Comparison of ENCODE assay signal across 1 cellular context in the genomic region with DNA sequence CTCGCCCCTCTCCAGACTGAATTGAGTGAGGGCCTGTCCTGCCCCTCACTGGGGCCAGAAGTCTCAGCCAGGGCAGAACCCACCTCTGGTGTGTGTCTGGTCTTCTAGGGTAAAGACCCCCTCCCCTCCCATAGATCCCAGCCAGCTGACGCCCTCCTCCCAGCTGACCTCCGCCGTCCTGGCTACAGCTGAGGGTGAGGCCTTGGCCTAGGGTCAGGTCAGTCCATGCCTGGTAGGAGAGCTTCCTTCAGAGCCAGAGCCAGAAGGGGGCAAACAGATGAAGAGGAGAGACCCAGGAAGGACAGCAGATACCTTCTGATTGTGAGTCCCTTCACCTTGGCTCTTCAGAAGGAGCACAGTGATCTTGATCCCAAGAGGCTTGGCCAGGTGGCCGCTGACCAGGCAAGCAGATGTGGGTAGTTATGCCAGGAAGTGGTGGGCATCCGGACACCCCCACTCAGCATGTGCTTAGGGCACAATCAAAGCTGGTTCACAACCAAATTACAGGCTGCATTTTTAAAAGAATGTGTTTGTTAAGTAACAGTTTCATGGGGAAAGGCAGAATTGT.
TF ChIP-seq lines count a peak whose summit lies in the region.

No MANE protein-coding gene starts in this region.

TF ChIP-seq in H1, 55 proteins besides CTCF, POLR2A, EP300 and RAD21:
- TF ChIP-seq, protein P1, sequence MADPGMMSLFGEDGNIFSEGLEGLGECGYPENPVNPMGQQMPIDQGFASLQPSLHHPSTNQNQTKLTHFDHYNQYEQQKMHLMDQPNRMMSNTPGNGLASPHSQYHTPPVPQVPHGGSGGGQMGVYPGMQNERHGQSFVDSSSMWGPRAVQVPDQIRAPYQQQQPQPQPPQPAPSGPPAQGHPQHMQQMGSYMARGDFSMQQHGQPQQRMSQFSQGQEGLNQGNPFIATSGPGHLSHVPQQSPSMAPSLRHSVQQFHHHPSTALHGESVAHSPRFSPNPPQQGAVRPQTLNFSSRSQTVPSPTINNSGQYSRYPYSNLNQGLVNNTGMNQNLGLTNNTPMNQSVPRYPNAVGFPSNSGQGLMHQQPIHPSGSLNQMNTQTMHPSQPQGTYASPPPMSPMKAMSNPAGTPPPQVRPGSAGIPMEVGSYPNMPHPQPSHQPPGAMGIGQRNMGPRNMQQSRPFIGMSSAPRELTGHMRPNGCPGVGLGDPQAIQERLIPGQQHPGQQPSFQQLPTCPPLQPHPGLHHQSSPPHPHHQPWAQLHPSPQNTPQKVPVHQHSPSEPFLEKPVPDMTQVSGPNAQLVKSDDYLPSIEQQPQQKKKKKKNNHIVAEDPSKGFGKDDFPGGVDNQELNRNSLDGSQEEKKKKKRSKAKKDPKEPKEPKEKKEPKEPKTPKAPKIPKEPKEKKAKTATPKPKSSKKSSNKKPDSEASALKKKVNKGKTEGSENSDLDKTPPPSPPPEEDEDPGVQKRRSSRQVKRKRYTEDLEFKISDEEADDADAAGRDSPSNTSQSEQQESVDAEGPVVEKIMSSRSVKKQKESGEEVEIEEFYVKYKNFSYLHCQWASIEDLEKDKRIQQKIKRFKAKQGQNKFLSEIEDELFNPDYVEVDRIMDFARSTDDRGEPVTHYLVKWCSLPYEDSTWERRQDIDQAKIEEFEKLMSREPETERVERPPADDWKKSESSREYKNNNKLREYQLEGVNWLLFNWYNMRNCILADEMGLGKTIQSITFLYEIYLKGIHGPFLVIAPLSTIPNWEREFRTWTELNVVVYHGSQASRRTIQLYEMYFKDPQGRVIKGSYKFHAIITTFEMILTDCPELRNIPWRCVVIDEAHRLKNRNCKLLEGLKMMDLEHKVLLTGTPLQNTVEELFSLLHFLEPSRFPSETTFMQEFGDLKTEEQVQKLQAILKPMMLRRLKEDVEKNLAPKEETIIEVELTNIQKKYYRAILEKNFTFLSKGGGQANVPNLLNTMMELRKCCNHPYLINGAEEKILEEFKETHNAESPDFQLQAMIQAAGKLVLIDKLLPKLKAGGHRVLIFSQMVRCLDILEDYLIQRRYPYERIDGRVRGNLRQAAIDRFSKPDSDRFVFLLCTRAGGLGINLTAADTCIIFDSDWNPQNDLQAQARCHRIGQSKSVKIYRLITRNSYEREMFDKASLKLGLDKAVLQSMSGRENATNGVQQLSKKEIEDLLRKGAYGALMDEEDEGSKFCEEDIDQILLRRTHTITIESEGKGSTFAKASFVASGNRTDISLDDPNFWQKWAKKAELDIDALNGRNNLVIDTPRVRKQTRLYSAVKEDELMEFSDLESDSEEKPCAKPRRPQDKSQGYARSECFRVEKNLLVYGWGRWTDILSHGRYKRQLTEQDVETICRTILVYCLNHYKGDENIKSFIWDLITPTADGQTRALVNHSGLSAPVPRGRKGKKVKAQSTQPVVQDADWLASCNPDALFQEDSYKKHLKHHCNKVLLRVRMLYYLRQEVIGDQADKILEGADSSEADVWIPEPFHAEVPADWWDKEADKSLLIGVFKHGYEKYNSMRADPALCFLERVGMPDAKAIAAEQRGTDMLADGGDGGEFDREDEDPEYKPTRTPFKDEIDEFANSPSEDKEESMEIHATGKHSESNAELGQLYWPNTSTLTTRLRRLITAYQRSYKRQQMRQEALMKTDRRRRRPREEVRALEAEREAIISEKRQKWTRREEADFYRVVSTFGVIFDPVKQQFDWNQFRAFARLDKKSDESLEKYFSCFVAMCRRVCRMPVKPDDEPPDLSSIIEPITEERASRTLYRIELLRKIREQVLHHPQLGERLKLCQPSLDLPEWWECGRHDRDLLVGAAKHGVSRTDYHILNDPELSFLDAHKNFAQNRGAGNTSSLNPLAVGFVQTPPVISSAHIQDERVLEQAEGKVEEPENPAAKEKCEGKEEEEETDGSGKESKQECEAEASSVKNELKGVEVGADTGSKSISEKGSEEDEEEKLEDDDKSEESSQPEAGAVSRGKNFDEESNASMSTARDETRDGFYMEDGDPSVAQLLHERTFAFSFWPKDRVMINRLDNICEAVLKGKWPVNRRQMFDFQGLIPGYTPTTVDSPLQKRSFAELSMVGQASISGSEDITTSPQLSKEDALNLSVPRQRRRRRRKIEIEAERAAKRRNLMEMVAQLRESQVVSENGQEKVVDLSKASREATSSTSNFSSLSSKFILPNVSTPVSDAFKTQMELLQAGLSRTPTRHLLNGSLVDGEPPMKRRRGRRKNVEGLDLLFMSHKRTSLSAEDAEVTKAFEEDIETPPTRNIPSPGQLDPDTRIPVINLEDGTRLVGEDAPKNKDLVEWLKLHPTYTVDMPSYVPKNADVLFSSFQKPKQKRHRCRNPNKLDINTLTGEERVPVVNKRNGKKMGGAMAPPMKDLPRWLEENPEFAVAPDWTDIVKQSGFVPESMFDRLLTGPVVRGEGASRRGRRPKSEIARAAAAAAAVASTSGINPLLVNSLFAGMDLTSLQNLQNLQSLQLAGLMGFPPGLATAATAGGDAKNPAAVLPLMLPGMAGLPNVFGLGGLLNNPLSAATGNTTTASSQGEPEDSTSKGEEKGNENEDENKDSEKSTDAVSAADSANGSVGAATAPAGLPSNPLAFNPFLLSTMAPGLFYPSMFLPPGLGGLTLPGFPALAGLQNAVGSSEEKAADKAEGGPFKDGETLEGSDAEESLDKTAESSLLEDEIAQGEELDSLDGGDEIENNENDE (IDR thresholded peaks at IDR 0.05; ENCODE audit: insufficient replicate concordance, low read length), result no peak
- TF ChIP-seq BCL11A (IDR thresholded peaks at IDR 0.05; ENCODE audit: low read depth in 2 of 2, low read length in 2 of 2), result no peak
- no peak for TF ChIP-seq CEBPB (IDR thresholded peaks at IDR 0.05; ENCODE audit: low read depth, low read length)
- no peak for TF ChIP-seq SRF (IDR thresholded peaks at IDR 0.05; ENCODE audit: low read depth, low read length)
- TF ChIP-seq PHF8 (conservative IDR thresholded peaks at IDR 0.05; ENCODE audit: low read depth, low read length), result no peak
- TF ChIP-seq CHD1 (IDR thresholded peaks at IDR 0.05; ENCODE audit: low read depth, low read length), result no peak
- TF ChIP-seq ZNF274 (IDR thresholded peaks at IDR 0.05; ENCODE audit: borderline replicate concordance, extremely low read depth, low read length), result no peak
- TF ChIP-seq KDM4A (IDR thresholded peaks at IDR 0.05; ENCODE audit: low read depth, low read length, severe bottlenecking), result no peak
- TF ChIP-seq SIRT6 (IDR thresholded peaks at IDR 0.05; ENCODE audit: low read length), result no peak
- TF ChIP-seq CHD2 (IDR thresholded peaks at IDR 0.05; ENCODE audit: low read length), result no peak
- TF ChIP-seq, protein P2, sequence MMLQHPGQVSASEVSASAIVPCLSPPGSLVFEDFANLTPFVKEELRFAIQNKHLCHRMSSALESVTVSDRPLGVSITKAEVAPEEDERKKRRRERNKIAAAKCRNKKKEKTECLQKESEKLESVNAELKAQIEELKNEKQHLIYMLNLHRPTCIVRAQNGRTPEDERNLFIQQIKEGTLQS (IDR thresholded peaks at IDR 0.05; ENCODE audit: insufficient read depth, low read depth, low read length), result no peak
- TF ChIP-seq EGR1 (IDR thresholded peaks at IDR 0.05; ENCODE audit: borderline replicate concordance, low read depth, low read length), result no peak
- TF ChIP-seq CBX8 (IDR thresholded peaks at IDR 0.05; ENCODE audit: borderline replicate concordance, low read depth, low read length), result no peak
- TF ChIP-seq CTBP2 (IDR thresholded peaks at IDR 0.05; ENCODE audit: borderline replicate concordance, insufficient read depth, insufficient read length, low read length), result no peak
- TF ChIP-seq, protein P3, sequence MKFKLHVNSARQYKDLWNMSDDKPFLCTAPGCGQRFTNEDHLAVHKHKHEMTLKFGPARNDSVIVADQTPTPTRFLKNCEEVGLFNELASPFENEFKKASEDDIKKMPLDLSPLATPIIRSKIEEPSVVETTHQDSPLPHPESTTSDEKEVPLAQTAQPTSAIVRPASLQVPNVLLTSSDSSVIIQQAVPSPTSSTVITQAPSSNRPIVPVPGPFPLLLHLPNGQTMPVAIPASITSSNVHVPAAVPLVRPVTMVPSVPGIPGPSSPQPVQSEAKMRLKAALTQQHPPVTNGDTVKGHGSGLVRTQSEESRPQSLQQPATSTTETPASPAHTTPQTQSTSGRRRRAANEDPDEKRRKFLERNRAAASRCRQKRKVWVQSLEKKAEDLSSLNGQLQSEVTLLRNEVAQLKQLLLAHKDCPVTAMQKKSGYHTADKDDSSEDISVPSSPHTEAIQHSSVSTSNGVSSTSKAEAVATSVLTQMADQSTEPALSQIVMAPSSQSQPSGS (IDR thresholded peaks at IDR 0.05; ENCODE audit: low read length), result no peak
- no peak for TF ChIP-seq NANOG (IDR thresholded peaks at IDR 0.05; ENCODE audit: insufficient read depth, low read depth, low read length, poor library complexity, severe bottlenecking)
- TF ChIP-seq SIN3A (conservative IDR thresholded peaks at IDR 0.05 in 1 of 2, IDR thresholded peaks at IDR 0.05 in 1 of 2; ENCODE audit: low read depth in 1 of 2, low read length in 2 of 2), result no peak
